Comparison of ENCODE assay signal across 29 cellular contexts in the genomic region with DNA sequence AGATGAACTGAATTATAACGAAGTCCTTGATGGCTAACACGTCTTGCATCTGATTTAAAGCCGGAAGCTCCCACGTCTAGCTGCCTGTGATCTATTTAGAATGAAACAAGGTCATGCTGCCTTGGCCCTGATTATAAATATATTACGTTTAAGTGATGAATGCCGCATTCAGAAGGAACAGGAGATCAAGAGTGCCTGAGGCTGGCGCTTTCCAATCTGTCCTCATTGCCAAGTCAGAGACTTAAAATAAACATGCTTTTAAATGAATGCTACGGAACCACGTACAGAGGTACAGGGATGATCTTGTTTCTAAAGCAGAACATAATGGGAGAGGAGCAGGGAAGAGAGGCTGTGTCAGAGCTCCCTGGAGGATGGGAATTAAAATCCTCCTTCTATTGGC.
DNase-seq lines count a peak whose midpoint lies in the region; ATAC-seq and TF ChIP-seq lines count a peak whose summit lies in the region.
"Had no signal": no experiment of that assay in that cellular context is flagged by ENCODE, and none has a peak within 500 bp of the region (broad histone marks: within the 10 kb centered on the region; RNA-seq: fewer than 3 reads in every experiment).

No MANE protein-coding gene starts in this region.

- ATAC-seq in GM19467 (IDR thresholded peaks at IDR 0.05; ENCODE audit: unreplicated experiment): no peak
- no peak for ATAC-seq in GM18873 (IDR thresholded peaks at IDR 0.05; ENCODE audit: low FRiP score, unreplicated experiment)
- no peak for ATAC-seq in omental fat pad (ENCODE audit: low FRiP score)
- ATAC-seq in natural killer cell treated with Interleukin-12 subunit alpha and Interleukin-12 subunit beta and Interleukin-15 and Interleukin-18, amount 100 ng/mL, for 72 hours: no peak
- ATAC-seq: activated naive CD8-positive, alpha-beta T cell treated with anti-CD3 and anti-CD28 coated beads, Interleukin-2, amount 50 U/mL, for 24 hours; left lobe of liver; Panc1; stimulated activated effector memory CD8-positive, alpha-beta T cell treated with anti-CD3 and anti-CD28 coated beads, Interleukin-12 subunit alpha, Interleukin-12 subunit beta, amount 100 ng/mL, for 72 hours had no signal

- H3K4me3 ChIP-seq in esophagus muscularis mucosa: peak overlapping the region in 1 of 4 donors; percentile 2
- no peak overlapping the region for H3K4me3 ChIP-seq in neural progenitor cell
- H3K4me3 ChIP-seq: tibial nerve had no signal

- 51% methylated on average over 9 of the region's 9 CpGs for WGBS in esophagus muscularis mucosa

- H2AFZ ChIP-seq in neural progenitor cell (replicated peaks): peak overlapping the region; percentile 18

- H3K4me3 Mint-ChIP-seq in neural progenitor cell: no peak overlapping the region
- no peak overlapping the region for H3K4me3 Mint-ChIP-seq in natural killer cell treated with Interleukin-12 subunit alpha and Interleukin-12 subunit beta and Interleukin-15 and Interleukin-18, amount 100 ng/mL, for 72 hours
- H3K4me3 Mint-ChIP-seq: activated CD4-positive, alpha-beta memory T cell treated with anti-CD3 and anti-CD28 coated beads for 36 hours; activated naive CD8-positive, alpha-beta T cell treated with anti-CD3 and anti-CD28 coated beads, Interleukin-2, amount 50 U/mL, for 24 hours; HFFc6; memory B cell; stimulated activated effector memory CD8-positive, alpha-beta T cell treated with anti-CD3 and anti-CD28 coated beads, Interleukin-12 subunit alpha, Interleukin-12 subunit beta, amount 100 ng/mL, for 72 hours had no signal

- TF ChIP-seq CTCF in esophagus muscularis mucosa (IDR thresholded peaks at IDR 0.05) (no peak), neural progenitor cell (IDR thresholded peaks at IDR 0.05) (no peak), omental fat pad (IDR thresholded peaks at IDR 0.05) (no peak)

- H3K36me3 ChIP-seq in esophagus muscularis mucosa (no peaks in the 10 kb centered on the region), neural progenitor cell (no peaks in the 10 kb centered on the region)
- H3K36me3 ChIP-seq: tibial nerve had no signal

- H3K9me3 ChIP-seq in esophagus muscularis mucosa (no peaks in the 10 kb centered on the region), neural progenitor cell (ENCODE audit: low read depth) (no peaks in the 10 kb centered on the region)
- H3K9me3 ChIP-seq: Caco-2, tibial nerve had no signal

- H3K27me3 Mint-ChIP-seq in neural progenitor cell (ENCODE audit: insufficient read depth, low read depth): peaks cover 9% of the 10 kb centered on the region
- H3K27me3 Mint-ChIP-seq in natural killer cell treated with Interleukin-12 subunit alpha and Interleukin-12 subunit beta and Interleukin-15 and Interleukin-18, amount 100 ng/mL, for 72 hours: peaks cover 0 to 6% of the 10 kb centered on the region in 2 donors
- H3K27me3 Mint-ChIP-seq: activated CD4-positive, alpha-beta memory T cell treated with anti-CD3 and anti-CD28 coated beads for 36 hours; activated naive CD8-positive, alpha-beta T cell treated with anti-CD3 and anti-CD28 coated beads, Interleukin-2, amount 50 U/mL, for 24 hours had no signal

- peaks cover 9% of the 10 kb centered on the region for H3F3A ChIP-seq in neural progenitor cell (ENCODE audit: low read depth)

- no peaks in the 10 kb centered on the region for H4K20me1 ChIP-seq in neural progenitor cell (ENCODE audit: low read depth)

- H3K27ac ChIP-seq in esophagus muscularis mucosa (replicated peaks in 1 of 4): peak overlapping the region in 3 of 4 donors; percentile 13 to 36 (median 18)
- H3K27ac ChIP-seq in neural progenitor cell: peak overlapping the region; percentile 25

- H3K9me3 Mint-ChIP-seq in neural progenitor cell: no peaks in the 10 kb centered on the region
- H3K9me3 Mint-ChIP-seq in natural killer cell treated with Interleukin-12 subunit alpha and Interleukin-12 subunit beta and Interleukin-15 and Interleukin-18, amount 100 ng/mL, for 72 hours: no peaks in the 10 kb centered on the region
- H3K9me3 Mint-ChIP-seq: HFFc6; memory B cell; stimulated activated effector memory CD8-positive, alpha-beta T cell treated with anti-CD3 and anti-CD28 coated beads, Interleukin-12 subunit alpha, Interleukin-12 subunit beta, amount 100 ng/mL, for 72 hours had no signal

- no peaks in the 10 kb centered on the region for H3K36me3 Mint-ChIP-seq in neural progenitor cell
- no peaks in the 10 kb centered on the region for H3K36me3 Mint-ChIP-seq in natural killer cell treated with Interleukin-12 subunit alpha and Interleukin-12 subunit beta and Interleukin-15 and Interleukin-18, amount 100 ng/mL, for 72 hours
- H3K36me3 Mint-ChIP-seq: activated CD4-positive, alpha-beta memory T cell treated with anti-CD3 and anti-CD28 coated beads for 36 hours; memory B cell; stimulated activated effector memory CD8-positive, alpha-beta T cell treated with anti-CD3 and anti-CD28 coated beads, Interleukin-12 subunit alpha, Interleukin-12 subunit beta, amount 100 ng/mL, for 72 hours had no signal

- H3K27ac Mint-ChIP-seq in neural progenitor cell: peak overlapping the region; percentile 12
- H3K27ac Mint-ChIP-seq in natural killer cell treated with Interleukin-12 subunit alpha and Interleukin-12 subunit beta and Interleukin-15 and Interleukin-18, amount 100 ng/mL, for 72 hours: no peak overlapping the region
- H3K27ac Mint-ChIP-seq: activated CD4-positive, alpha-beta memory T cell treated with anti-CD3 and anti-CD28 coated beads for 36 hours; activated naive CD8-positive, alpha-beta T cell treated with anti-CD3 and anti-CD28 coated beads, Interleukin-2, amount 50 U/mL, for 24 hours; HFFc6; memory B cell; stimulated activated effector memory CD8-positive, alpha-beta T cell treated with anti-CD3 and anti-CD28 coated beads, Interleukin-12 subunit alpha, Interleukin-12 subunit beta, amount 100 ng/mL, for 72 hours had no signal

- H3K4me2 ChIP-seq in neural progenitor cell: peak overlapping the region; percentile 50

- TF ChIP-seq EP300 in esophagus muscularis mucosa (IDR thresholded peaks at IDR 0.05): no peak

- peak; percentile 10 for DNase-seq in EH (ENCODE audit: low read depth)
- no peak for DNase-seq in esophagus muscularis mucosa (ENCODE audit: extremely low spot score)
- no peak for DNase-seq in neural progenitor cell (ENCODE audit: low spot score)
- DNase-seq in omental fat pad (ENCODE audit: low spot score): no peak
- no peak for DNase-seq in natural killer cell treated with Interleukin-12 subunit alpha and Interleukin-12 subunit beta and Interleukin-15 and Interleukin-18, amount 100 ng/mL, for 72 hours (ENCODE audit: low spot score)
- DNase-seq: activated CD4-positive, alpha-beta memory T cell treated with anti-CD3 and anti-CD28 coated beads for 36 hours; activated CD4-positive, CD25-positive, alpha-beta regulatory T cell treated with anti-CD3 and anti-CD28 coated beads, Interleukin-2, amount 50 U/mL, for 72 hours; activated naive CD4-positive, alpha-beta T cell; activated naive CD8-positive, alpha-beta T cell treated with anti-CD3 and anti-CD28 coated beads, Interleukin-2, amount 50 U/mL, for 24 hours; C1 segment of cervical spinal cord; Caco-2; cerebellar nuclear complex; DMS79; GDM1; GOT3; HFFc6; NCI-H1105; NCI-H187 treated with DMSO at 0.1 percent for 48 hours; NCI-H524 treated with DMSO at 0.1 percent for 48 hours; occipital lobe; SHP77 had no signal

- TF ChIP-seq POLR2A in esophagus muscularis mucosa (IDR thresholded peaks at IDR 0.05; ENCODE audit: low read depth): no peak

- peaks cover 21% of the 10 kb centered on the region for H3K4me1 Mint-ChIP-seq in neural progenitor cell
- no peaks in the 10 kb centered on the region for H3K4me1 Mint-ChIP-seq in natural killer cell treated with Interleukin-12 subunit alpha and Interleukin-12 subunit beta and Interleukin-15 and Interleukin-18, amount 100 ng/mL, for 72 hours (ENCODE audit: low read depth in 2 of 2)
- H3K4me1 Mint-ChIP-seq: activated naive CD8-positive, alpha-beta T cell treated with anti-CD3 and anti-CD28 coated beads, Interleukin-2, amount 50 U/mL, for 24 hours; memory B cell; stimulated activated effector memory CD8-positive, alpha-beta T cell treated with anti-CD3 and anti-CD28 coated beads, Interleukin-12 subunit alpha, Interleukin-12 subunit beta, amount 100 ng/mL, for 72 hours had no signal

- H3K9ac ChIP-seq in neural progenitor cell: no peak overlapping the region

- peaks cover 0 to 49% (median 42%) of the 10 kb centered on the region in 4 donors for H3K4me1 ChIP-seq in esophagus muscularis mucosa
- peaks cover 23% of the 10 kb centered on the region for H3K4me1 ChIP-seq in neural progenitor cell
- H3K4me1 ChIP-seq: Caco-2 had no signal

- H3K27me3 ChIP-seq in esophagus muscularis mucosa (no peaks in the 10 kb centered on the region), neural progenitor cell (no peaks in the 10 kb centered on the region)
- H3K27me3 ChIP-seq: tibial nerve had no signal

- no peaks in the 10 kb centered on the region for H3K79me2 ChIP-seq in neural progenitor cell (ENCODE audit: low read depth)

- intact Hi-C loops in esophagus muscularis mucosa (cut with DNase I): loop anchor here (10.0 kb wide), 2 partner anchors 98 to 288 kb away; a partner anchor contains a TSS

TF ChIP-seq in PFSK-1, 5 proteins besides CTCF, POLR2A, EP300 and RAD21 (continues in another document):
- TF ChIP-seq, protein P1, sequence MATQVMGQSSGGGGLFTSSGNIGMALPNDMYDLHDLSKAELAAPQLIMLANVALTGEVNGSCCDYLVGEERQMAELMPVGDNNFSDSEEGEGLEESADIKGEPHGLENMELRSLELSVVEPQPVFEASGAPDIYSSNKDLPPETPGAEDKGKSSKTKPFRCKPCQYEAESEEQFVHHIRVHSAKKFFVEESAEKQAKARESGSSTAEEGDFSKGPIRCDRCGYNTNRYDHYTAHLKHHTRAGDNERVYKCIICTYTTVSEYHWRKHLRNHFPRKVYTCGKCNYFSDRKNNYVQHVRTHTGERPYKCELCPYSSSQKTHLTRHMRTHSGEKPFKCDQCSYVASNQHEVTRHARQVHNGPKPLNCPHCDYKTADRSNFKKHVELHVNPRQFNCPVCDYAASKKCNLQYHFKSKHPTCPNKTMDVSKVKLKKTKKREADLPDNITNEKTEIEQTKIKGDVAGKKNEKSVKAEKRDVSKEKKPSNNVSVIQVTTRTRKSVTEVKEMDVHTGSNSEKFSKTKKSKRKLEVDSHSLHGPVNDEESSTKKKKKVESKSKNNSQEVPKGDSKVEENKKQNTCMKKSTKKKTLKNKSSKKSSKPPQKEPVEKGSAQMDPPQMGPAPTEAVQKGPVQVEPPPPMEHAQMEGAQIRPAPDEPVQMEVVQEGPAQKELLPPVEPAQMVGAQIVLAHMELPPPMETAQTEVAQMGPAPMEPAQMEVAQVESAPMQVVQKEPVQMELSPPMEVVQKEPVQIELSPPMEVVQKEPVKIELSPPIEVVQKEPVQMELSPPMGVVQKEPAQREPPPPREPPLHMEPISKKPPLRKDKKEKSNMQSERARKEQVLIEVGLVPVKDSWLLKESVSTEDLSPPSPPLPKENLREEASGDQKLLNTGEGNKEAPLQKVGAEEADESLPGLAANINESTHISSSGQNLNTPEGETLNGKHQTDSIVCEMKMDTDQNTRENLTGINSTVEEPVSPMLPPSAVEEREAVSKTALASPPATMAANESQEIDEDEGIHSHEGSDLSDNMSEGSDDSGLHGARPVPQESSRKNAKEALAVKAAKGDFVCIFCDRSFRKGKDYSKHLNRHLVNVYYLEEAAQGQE (IDR thresholded peaks at IDR 0.05; ENCODE audit: insufficient read depth in 1 of 2, low read depth in 2 of 2, low read length in 2 of 2): no peak
- peak; percentile 39; the same call in 1 of the 2 replicates for TF ChIP-seq POLR2AphosphoS5 (IDR thresholded peaks at IDR 0.05; ENCODE audit: low read depth, low read length)
